Comparison of ENCODE assay signal across 9 cellular contexts in the genomic region with DNA sequence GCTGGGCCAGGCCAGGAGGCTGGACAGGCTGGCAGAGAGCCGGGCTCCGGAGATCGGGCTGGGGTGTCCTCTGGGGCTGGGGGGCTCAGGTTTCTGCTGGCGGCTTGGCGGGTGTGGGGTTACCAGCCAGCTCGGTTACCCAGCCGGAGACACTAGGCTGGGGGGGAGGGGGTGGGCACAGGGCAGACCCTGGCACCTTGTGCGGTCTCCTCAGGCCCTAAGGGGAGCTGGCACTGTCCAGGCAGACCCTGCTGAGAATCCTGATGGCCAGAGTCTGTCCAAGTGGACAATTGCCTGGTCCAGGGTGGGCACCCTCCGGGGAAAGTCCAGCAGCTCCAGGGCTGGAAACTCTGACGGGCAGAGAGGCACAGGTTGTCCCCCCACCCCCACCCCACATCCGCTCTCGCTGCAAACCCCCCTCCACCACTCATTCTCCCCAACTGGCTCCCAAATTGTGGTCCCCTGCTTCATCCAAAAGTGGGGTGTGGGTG. TPM values are rescaled to one million over a fixed set of nuclear protein-coding genes. Genes with fewer than 3 reads are reported as not detected.
DNase-seq lines count a peak whose midpoint lies in the region; ATAC-seq and TF ChIP-seq lines count a peak whose summit lies in the region.
"Had no signal": no experiment of that assay in that cellular context is flagged by ENCODE, and none has a peak within 500 bp of the region (broad histone marks: within the 10 kb centered on the region; RNA-seq: fewer than 3 reads in every experiment).

No MANE protein-coding gene starts in this region.

- no peak overlapping the region for H3K4me3 ChIP-seq in Caco-2 (ENCODE audit: low read depth, low read length)
- peak overlapping the region; percentile 50 to 96 (median 64) for H3K4me3 ChIP-seq in esophagus squamous epithelium
- H3K4me3 ChIP-seq in psoas muscle, result peak overlapping the region; percentile 62

- WGBS in esophagus squamous epithelium, 2 donors, result 59% methylated on average over 5 of the region's 12 CpGs; no CpG with 5 or more reads in 1 of the 2 donors
- WGBS in psoas muscle, 3 donors, result 31 to 49% (median 39%) methylated on average over 9 to 12 of the region's 12 CpGs

- H3K4me3 Mint-ChIP-seq in Caco-2 (ENCODE audit: unreplicated experiment), result peak overlapping the region; percentile 50
- H3K4me3 Mint-ChIP-seq in activated CD8-positive, alpha-beta T cell treated with anti-CD3 and anti-CD28 coated beads, Interleukin-2, amount 10 ng/mL, durations not matched to agents 7 days and 5 days, result no peak overlapping the region

- DNase-seq in Caco-2 (no peak), esophagus squamous epithelium (lab: John Stamatoyannopoulos, UW) (no peak), psoas muscle (peak in 1 of 2 donors; percentile 79), OCI-M2 (lab: John Stamatoyannopoulos, UW; ENCODE audit: unreplicated experiment) (no peak), CD1c-positive myeloid dendritic cell (ENCODE audit: extremely low spot score) (no peak)
- no peak for DNase-seq in activated CD8-positive, alpha-beta T cell treated with anti-CD3 and anti-CD28 coated beads, Interleukin-2, amount 10 ng/mL, durations not matched to agents 7 days and 5 days

- CTCF ChIA-PET in Caco-2 (lab: Charles Lee), result interaction anchor here (0.6 to 2.3 kb wide), 3 partner anchors 8 to 21 kb away, joined by 4 to 10 read pairs (median 6); no protein-coding TSS in a partner anchor
- CTCF ChIA-PET in activated CD8-positive, alpha-beta T cell treated with anti-CD3 and anti-CD28 coated beads, Interleukin-2, amount 10 ng/mL, durations not matched to agents 7 days and 5 days (lab: Charles Lee), result no interaction called here

- H3K36me3 Mint-ChIP-seq in Caco-2 (ENCODE audit: insufficient read depth, unreplicated experiment), result peaks cover 35% of the 10 kb centered on the region
- H3K36me3 Mint-ChIP-seq in activated CD8-positive, alpha-beta T cell treated with anti-CD3 and anti-CD28 coated beads, Interleukin-2, amount 10 ng/mL, durations not matched to agents 7 days and 5 days (ENCODE audit: low read depth), result peaks cover 15% of the 10 kb centered on the region

- no peaks in the 10 kb centered on the region for H3K27me3 Mint-ChIP-seq in Caco-2 (ENCODE audit: insufficient read depth, unreplicated experiment)
- no peaks in the 10 kb centered on the region for H3K27me3 Mint-ChIP-seq in activated CD8-positive, alpha-beta T cell treated with anti-CD3 and anti-CD28 coated beads, Interleukin-2, amount 10 ng/mL, durations not matched to agents 7 days and 5 days (ENCODE audit: low read depth)

- H3K27me3 ChIP-seq in Caco-2 (replicated peaks; ENCODE audit: control insufficient read depth, insufficient read depth, low read length), result no peaks in the 10 kb centered on the region
- H3K27me3 ChIP-seq in esophagus squamous epithelium, result no peaks in the 10 kb centered on the region
- no peaks in the 10 kb centered on the region for H3K27me3 ChIP-seq in psoas muscle (ENCODE audit: insufficient read depth in 3 of 3, low read length in 2 of 3)

- POLR2A ChIA-PET in Caco-2 (lab: Charles Lee), result no interaction called here
- POLR2A ChIA-PET in activated CD8-positive, alpha-beta T cell treated with anti-CD3 and anti-CD28 coated beads, Interleukin-2, amount 10 ng/mL, durations not matched to agents 7 days and 5 days (lab: Charles Lee), result no interaction called here

- peak overlapping the region; percentile 97 to 99 (median 98) for H3K27ac ChIP-seq in esophagus squamous epithelium
- peak overlapping the region; percentile 94 for H3K27ac ChIP-seq in psoas muscle

- peaks cover 53% of the 10 kb centered on the region for H3K4me1 ChIP-seq in Caco-2
- H3K4me1 ChIP-seq in esophagus squamous epithelium, result peaks cover 77 to 100% (median 84%) of the 10 kb centered on the region in 3 donors
- H3K4me1 ChIP-seq in psoas muscle, result peaks cover 69% of the 10 kb centered on the region

- no peak for ATAC-seq in activated CD8-positive, alpha-beta T cell treated with anti-CD3 and anti-CD28 coated beads, Interleukin-2, amount 10 ng/mL, durations not matched to agents 7 days and 5 days
- ATAC-seq in psoas muscle, result peak in 1 of 4 donors; percentile 13
- ATAC-seq in GM18858 (IDR thresholded peaks at IDR 0.05; ENCODE audit: unreplicated experiment), result no peak
- no peak for ATAC-seq in HG03095 (IDR thresholded peaks at IDR 0.05; ENCODE audit: unreplicated experiment)

- peaks cover 25% of the 10 kb centered on the region for H3K4me1 Mint-ChIP-seq in Caco-2 (ENCODE audit: low read depth, unreplicated experiment)
- peaks cover 90% of the 10 kb centered on the region for H3K4me1 Mint-ChIP-seq in activated CD8-positive, alpha-beta T cell treated with anti-CD3 and anti-CD28 coated beads, Interleukin-2, amount 10 ng/mL, durations not matched to agents 7 days and 5 days (ENCODE audit: low read depth)

- H3K9me3 ChIP-seq in Caco-2 (no peaks in the 10 kb centered on the region), esophagus squamous epithelium (no peaks in the 10 kb centered on the region), psoas muscle (no peaks in the 10 kb centered on the region)

- no TSS peak for BruUV-seq in Caco-2 (replicated peaks; lab: Mats Ljungman, UMichigan)

- H3K27ac Mint-ChIP-seq in Caco-2 (ENCODE audit: unreplicated experiment), result peak overlapping the region; percentile 45
- H3K27ac Mint-ChIP-seq in activated CD8-positive, alpha-beta T cell treated with anti-CD3 and anti-CD28 coated beads, Interleukin-2, amount 10 ng/mL, durations not matched to agents 7 days and 5 days, result peak overlapping the region; percentile 70

- no peak for TF ChIP-seq POLR2A in esophagus squamous epithelium (IDR thresholded peaks at IDR 0.05)

- H3K36me3 ChIP-seq in Caco-2 (ENCODE audit: control insufficient read depth, insufficient read depth, low read length) (peaks cover 4% of the 10 kb centered on the region), esophagus squamous epithelium (peaks cover 2 to 33% (median 10%) of the 10 kb centered on the region in 3 donors), psoas muscle (ENCODE audit: insufficient read depth in 1 of 2, low read depth in 1 of 2) (peaks cover 0 to 5% of the 10 kb centered on the region in 2 donors)

- intact Hi-C loops in Caco-2 (cut with micrococcal nuclease; ENCODE audit: unreplicated experiment) (no loop called here), esophagus squamous epithelium (cut with DNase I) (no loop called here), psoas muscle (cut with DNase I) (loop anchor here in 1 of 2 donors (2.0 kb wide), 1 partner anchor 36 kb away; no protein-coding TSS in a partner anchor)

- TF ChIP-seq CTCF in Caco-2 (IDR thresholded peaks at IDR 0.05; ENCODE audit: insufficient read depth in 1 of 2, low read depth in 1 of 2, low read length in 1 of 2, severe bottlenecking in 1 of 2, unreplicated experiment in 1 of 2), result no peak
- no peak for TF ChIP-seq CTCF in esophagus squamous epithelium (IDR thresholded peaks at IDR 0.05)
- no peak for TF ChIP-seq CTCF in psoas muscle (IDR thresholded peaks at IDR 0.05)

- H3K9me3 Mint-ChIP-seq in Caco-2 (ENCODE audit: unreplicated experiment), result no peaks in the 10 kb centered on the region
- H3K9me3 Mint-ChIP-seq in activated CD8-positive, alpha-beta T cell treated with anti-CD3 and anti-CD28 coated beads, Interleukin-2, amount 10 ng/mL, durations not matched to agents 7 days and 5 days (ENCODE audit: insufficient read depth), result no peaks in the 10 kb centered on the region

RNA-seq across cellular contexts. Expression of gene ZBTB7B, which starts 6.7 kb away (rescaled TPM):
- total RNA-seq in Caco-2 (2022) (42.9 and 46.8 TPM in 2 replicates), esophagus squamous epithelium (100 to 1,000 TPM; 101 to 220 (median 113) TPM), psoas muscle (10 to 100 TPM; 34.6 to 97.9 (median 70.9) TPM)
- total RNA-seq in activated CD8-positive, alpha-beta T cell treated with anti-CD3 and anti-CD28 coated beads, Interleukin-2, amount 10 ng/mL, durations not matched to agents 7 days and 5 days, result 10 to 100 TPM; 35.5 to 42.5 TPM
- 10 to 100 TPM; 20.2 to 55.5 (median 48.7) TPM for polyA plus RNA-seq in psoas muscle

RNA-seq across cellular contexts. Expression of gene LENEP, which starts 15.9 kb away (rescaled TPM):
- 0.50 and 0.53 TPM in 2 replicates for total RNA-seq in Caco-2 (2022)
- total RNA-seq in activated CD8-positive, alpha-beta T cell treated with anti-CD3 and anti-CD28 coated beads, Interleukin-2, amount 10 ng/mL, durations not matched to agents 7 days and 5 days, result 1 to 10 TPM in 1 of 2 experiments, under 1 TPM in 1; 0.91 to 1.1 TPM
- not detected for total RNA-seq in esophagus squamous epithelium
- total RNA-seq in psoas muscle, result not detected
- not detected for polyA plus RNA-seq in psoas muscle
- total RNA-seq: mesenteric fat pad had no signal

RNA-seq across cellular contexts. Expression of gene DCST2, which starts 24.3 kb away (rescaled TPM):
- total RNA-seq in Caco-2 (2022), result 0.26 and 0.61 TPM in 2 replicates
- total RNA-seq in activated CD8-positive, alpha-beta T cell treated with anti-CD3 and anti-CD28 coated beads, Interleukin-2, amount 10 ng/mL, durations not matched to agents 7 days and 5 days, result under 1 TPM; 0.24 to 0.37 TPM
- total RNA-seq in esophagus squamous epithelium, result 1 to 10 TPM in 1 of 4 donors, under 1 TPM in 3; 0.11 to 8.2 (median 0.18) TPM
- under 1 TPM in 2 of 4 donors, not detected in 2; 0.19 to 0.56 TPM for total RNA-seq in psoas muscle
- under 1 TPM; 0.04 to 0.38 (median 0.07) TPM for polyA plus RNA-seq in psoas muscle

RNA-seq across cellular contexts. Expression of gene DCST1, which starts 24.4 kb away (rescaled TPM):
- total RNA-seq in Caco-2 (2022) (0.32 TPM in 1 of 2 replicates, not detected in the other), esophagus squamous epithelium (under 1 TPM in 1 of 4 donors, not detected in 3; 0.19 TPM), psoas muscle (under 1 TPM in 2 of 4 donors, not detected in 2; 0.12 to 0.34 TPM)
- not detected for total RNA-seq in activated CD8-positive, alpha-beta T cell treated with anti-CD3 and anti-CD28 coated beads, Interleukin-2, amount 10 ng/mL, durations not matched to agents 7 days and 5 days
- not detected for polyA plus RNA-seq in psoas muscle
- total RNA-seq: mesenteric fat pad had no signal

RNA-seq across cellular contexts. Expression of gene FLAD1, which starts 26.1 kb away (rescaled TPM):
- total RNA-seq in Caco-2 (2022), result 51.3 and 61.5 TPM in 2 replicates
- total RNA-seq in activated CD8-positive, alpha-beta T cell treated with anti-CD3 and anti-CD28 coated beads, Interleukin-2, amount 10 ng/mL, durations not matched to agents 7 days and 5 days, result 10 to 100 TPM; 39.8 to 45.2 TPM
- total RNA-seq in esophagus squamous epithelium, result 10 to 100 TPM; 21.5 to 30.9 (median 29.5) TPM
- total RNA-seq in psoas muscle, result 10 to 100 TPM; 24.5 to 39.4 (median 30.4) TPM
- 10 to 100 TPM; 32.4 to 52.7 (median 51.6) TPM for polyA plus RNA-seq in psoas muscle
